15 cellular contexts compared by ENCODE assay signal in genomic region chr9:126676102-126676684, GRCh38.
DNase-seq lines count a peak whose midpoint lies in the region; TF ChIP-seq lines count a peak whose summit lies in the region.
"Had no signal": no experiment of that assay in that cellular context is flagged by ENCODE, and none has a peak within 500 bp of the region (broad histone marks: within the 10 kb centered on the region; RNA-seq: fewer than 3 reads in every experiment).

No MANE protein-coding gene starts in this region.

- H3K36me3 ChIP-seq in Caco-2 (ENCODE audit: control insufficient read depth, insufficient read depth, low read length) (no peaks in the 10 kb centered on the region), HUES64 (ENCODE audit: insufficient read depth, low read length) (no peaks in the 10 kb centered on the region), neural progenitor cell (no peaks in the 10 kb centered on the region), GM23248 (ENCODE audit: low read depth) (no peaks in the 10 kb centered on the region)

- CTCF ChIA-PET in Caco-2 (lab: Charles Lee), result no interaction called here
- CTCF ChIA-PET in activated CD4-positive, alpha-beta memory T cell treated with anti-CD3 and anti-CD28 coated beads, Interleukin-2, amount 10 ng/mL, durations not matched to agents 7 days and 5 days (lab: Charles Lee), result interaction anchor here (3.4 kb wide), 1 partner anchor 13 kb away, joined by 20 read pairs; no protein-coding TSS in a partner anchor

- no peaks in the 10 kb centered on the region for H3K9me2 ChIP-seq in GM23248 (ENCODE audit: insufficient read depth)

- H3K4me1 ChIP-seq in Caco-2, result peaks cover 33% of the 10 kb centered on the region
- peaks cover 52% of the 10 kb centered on the region for H3K4me1 ChIP-seq in HUES64 (ENCODE audit: insufficient read depth, low read length)
- H3K4me1 ChIP-seq in neural progenitor cell, result peaks cover 47% of the 10 kb centered on the region
- no peaks in the 10 kb centered on the region for H3K4me1 ChIP-seq in GM23248 (ENCODE audit: insufficient read depth)
- H3K4me1 ChIP-seq: A549 had no signal

- H3K27me3 Mint-ChIP-seq in Caco-2 (ENCODE audit: insufficient read depth, unreplicated experiment), result no peaks in the 10 kb centered on the region
- peaks cover 34% of the 10 kb centered on the region for H3K27me3 Mint-ChIP-seq in neural progenitor cell (ENCODE audit: insufficient read depth, low read depth)
- peaks cover 77% of the 10 kb centered on the region for H3K27me3 Mint-ChIP-seq in activated CD4-positive, alpha-beta memory T cell treated with anti-CD3 and anti-CD28 coated beads, Interleukin-2, amount 10 ng/mL, durations not matched to agents 7 days and 5 days

- H3K27ac Mint-ChIP-seq in Caco-2 (ENCODE audit: unreplicated experiment) (peak overlapping the region; percentile 6), neural progenitor cell (no peak overlapping the region)
- no peak overlapping the region for H3K27ac Mint-ChIP-seq in activated CD4-positive, alpha-beta memory T cell treated with anti-CD3 and anti-CD28 coated beads, Interleukin-2, amount 10 ng/mL, durations not matched to agents 7 days and 5 days

- no TSS peak for BruUV-seq in Caco-2 (replicated peaks; lab: Mats Ljungman, UMichigan)

- H3K36me3 Mint-ChIP-seq in Caco-2 (ENCODE audit: insufficient read depth, unreplicated experiment), result no peaks in the 10 kb centered on the region
- peaks cover 1% of the 10 kb centered on the region for H3K36me3 Mint-ChIP-seq in neural progenitor cell
- no peaks in the 10 kb centered on the region for H3K36me3 Mint-ChIP-seq in activated CD4-positive, alpha-beta memory T cell treated with anti-CD3 and anti-CD28 coated beads, Interleukin-2, amount 10 ng/mL, durations not matched to agents 7 days and 5 days (ENCODE audit: low read depth)

- no peak overlapping the region for H2AFZ ChIP-seq in neural progenitor cell (replicated peaks)
- H2AFZ ChIP-seq in GM23248, result no peak overlapping the region

- H3K27me3 ChIP-seq in Caco-2 (replicated peaks; ENCODE audit: control insufficient read depth, insufficient read depth, low read length) (no peaks in the 10 kb centered on the region), HUES64 (ENCODE audit: insufficient read depth, low read length) (peaks cover 96% of the 10 kb centered on the region), neural progenitor cell (peaks cover 100% of the 10 kb centered on the region), GM23248 (replicated peaks; ENCODE audit: insufficient read depth) (no peaks in the 10 kb centered on the region)

- no peak for TF ChIP-seq POLR2A in lower leg skin (IDR thresholded peaks at IDR 0.05)

- H3K79me2 ChIP-seq in neural progenitor cell (ENCODE audit: low read depth), result no peaks in the 10 kb centered on the region
- no peaks in the 10 kb centered on the region for H3K79me2 ChIP-seq in GM23248 (ENCODE audit: insufficient read depth)

- H3K4me1 Mint-ChIP-seq in Caco-2 (ENCODE audit: low read depth, unreplicated experiment), result peaks cover 30% of the 10 kb centered on the region
- H3K4me1 Mint-ChIP-seq in neural progenitor cell, result peaks cover 59% of the 10 kb centered on the region
- peaks cover 4% of the 10 kb centered on the region for H3K4me1 Mint-ChIP-seq in activated CD4-positive, alpha-beta memory T cell treated with anti-CD3 and anti-CD28 coated beads, Interleukin-2, amount 10 ng/mL, durations not matched to agents 7 days and 5 days

- DNase-seq in Caco-2 (no peak), cerebellum (ENCODE audit: low spot score) (peak; percentile 35), neural progenitor cell (ENCODE audit: low spot score) (peak; percentile 30), GM23248 (no peak), lower leg skin (ENCODE audit: low spot score in 2 of 2) (no peak)
- no peak for DNase-seq in activated CD4-positive, alpha-beta memory T cell treated with anti-CD3 and anti-CD28 coated beads, Interleukin-2, amount 10 ng/mL, durations not matched to agents 7 days and 5 days
- DNase-seq: DMS79; GDM1; Kasumi-1; NCI-H2029; NK-92 treated with Interleukin-12 subunit alpha and Interleukin-12 subunit beta, amount 100 ng/mL, for 24 hours; OCI-M1 had no signal

- TF ChIP-seq CTCF in Caco-2 (IDR thresholded peaks at IDR 0.05; ENCODE audit: insufficient read depth in 1 of 2, low read depth in 1 of 2, low read length in 1 of 2, severe bottlenecking in 1 of 2, unreplicated experiment in 1 of 2) (no peak), neural progenitor cell (IDR thresholded peaks at IDR 0.05) (no peak), lower leg skin (IDR thresholded peaks at IDR 0.05) (no peak)

- H3K4me3 ChIP-seq in Caco-2 (ENCODE audit: low read depth, low read length), result no peak overlapping the region
- H3K4me3 ChIP-seq in HUES64 (ENCODE audit: low read length), result peak overlapping the region; percentile 19; the same call in 1 of the 2 replicates
- H3K4me3 ChIP-seq in neural progenitor cell, result no peak overlapping the region
- H3K4me3 ChIP-seq in GM23248, result no peak overlapping the region
- H3K4me3 ChIP-seq in lower leg skin (ENCODE audit: low read depth, poor library complexity, severe bottlenecking), result no peak overlapping the region
- H3K4me3 ChIP-seq: A549 had no signal

- WGBS in HUES64, result under 1% methylated on average over 11 of the region's 11 CpGs
- 82 to 87% methylated on average over 11 of the region's 11 CpGs for WGBS in GM23248 (ENCODE audit: low coverage in 1 of 2, low lambda C conversion rate in 2 of 2, missing lambda C conversion rate in 2 of 2), 2 experiments
- 67 to 78% methylated on average over 11 of the region's 11 CpGs for WGBS in lower leg skin, 2 donors

- H3K9ac ChIP-seq in HUES64 (ENCODE audit: low read depth, low read length), result no peak overlapping the region
- no peak overlapping the region for H3K9ac ChIP-seq in neural progenitor cell
- no peak overlapping the region for H3K9ac ChIP-seq in GM23248

- peaks cover 92% of the 10 kb centered on the region for H4K20me1 ChIP-seq in neural progenitor cell (ENCODE audit: low read depth)
- H4K20me1 ChIP-seq in GM23248 (ENCODE audit: insufficient read depth), result no peaks in the 10 kb centered on the region

- POLR2A ChIA-PET in Caco-2 (lab: Charles Lee), result no interaction called here
- POLR2A ChIA-PET in activated CD4-positive, alpha-beta memory T cell treated with anti-CD3 and anti-CD28 coated beads, Interleukin-2, amount 10 ng/mL, durations not matched to agents 7 days and 5 days (lab: Charles Lee), result no interaction called here

- H3K4me3 Mint-ChIP-seq in Caco-2 (ENCODE audit: unreplicated experiment) (no peak overlapping the region), neural progenitor cell (peak overlapping the region; percentile 9)
- no peak overlapping the region for H3K4me3 Mint-ChIP-seq in activated CD4-positive, alpha-beta memory T cell treated with anti-CD3 and anti-CD28 coated beads, Interleukin-2, amount 10 ng/mL, durations not matched to agents 7 days and 5 days

- in situ Hi-C loops in GM23248 (cut with MboI), result no loop called here

- H3K4me2 ChIP-seq in neural progenitor cell (peak overlapping the region; percentile 34), GM23248 (ENCODE audit: unreplicated experiment) (no peak overlapping the region)
- H3K4me2 ChIP-seq: A549 had no signal

- intact Hi-C loops in Caco-2 (cut with micrococcal nuclease; ENCODE audit: unreplicated experiment), result no loop called here
- intact Hi-C loops in lower leg skin (cut with DNase I; ENCODE audit: low total_unique reads), result no loop called here

- H3K9me3 ChIP-seq in Caco-2, result no peaks in the 10 kb centered on the region
- H3K9me3 ChIP-seq in HUES64 (ENCODE audit: insufficient read depth, low read depth, low read length), result no peaks in the 10 kb centered on the region
- H3K9me3 ChIP-seq in neural progenitor cell (ENCODE audit: low read depth), result no peaks in the 10 kb centered on the region
- H3K9me3 ChIP-seq in GM23248 (ENCODE audit: low read depth), result no peaks in the 10 kb centered on the region
- H3K9me3 ChIP-seq: A549 had no signal

- H3K27ac ChIP-seq in HUES64 (ENCODE audit: low read depth, low read length), result no peak overlapping the region; the same call in 1 of the 2 replicates
- no peak overlapping the region for H3K27ac ChIP-seq in neural progenitor cell
- H3K27ac ChIP-seq in GM23248, result no peak overlapping the region
- H3K27ac ChIP-seq: A549, RWPE1 had no signal

- H3K9me3 Mint-ChIP-seq in Caco-2 (ENCODE audit: unreplicated experiment), result no peaks in the 10 kb centered on the region
- no peaks in the 10 kb centered on the region for H3K9me3 Mint-ChIP-seq in neural progenitor cell
- H3K9me3 Mint-ChIP-seq in activated CD4-positive, alpha-beta memory T cell treated with anti-CD3 and anti-CD28 coated beads, Interleukin-2, amount 10 ng/mL, durations not matched to agents 7 days and 5 days, result no peaks in the 10 kb centered on the region

- peaks cover 60% of the 10 kb centered on the region for H3F3A ChIP-seq in neural progenitor cell (ENCODE audit: low read depth)
- no peaks in the 10 kb centered on the region for H3F3A ChIP-seq in GM23248 (ENCODE audit: insufficient read depth)

Comparison
In these comparisons a context has a peak if more than half of its experiments do, and no peak if none do; other contexts are left out.
1. DNase-seq: peak in cerebellum (single experiment) and neural progenitor cell (single experiment); none in Caco-2 (0 of 2), GM23248 (single experiment), lower leg skin (0 of 2) and activated CD4-positive, alpha-beta memory T cell treated with anti-CD3 and anti-CD28 coated beads, Interleukin-2, amount 10 ng/mL, durations not matched to agents 7 days and 5 days (single experiment).